2 cellular contexts compared by ENCODE assay signal in genomic region chr20:58659841-58660240, GRCh38.
TF ChIP-seq lines count a peak whose summit lies in the region.

No MANE protein-coding gene starts in this region.

TF ChIP-seq in GM23338, 12 proteins besides CTCF, POLR2A, EP300 and RAD21:
- no peak for TF ChIP-seq EZH2 (IDR thresholded peaks at IDR 0.05; ENCODE audit: low read depth, unreplicated experiment)
TF ChIP-seq in GM23338: peak in this region for 0.

TF ChIP-seq in HepG2, 621 proteins besides CTCF, POLR2A, EP300 and RAD21:
- TF ChIP-seq RFX3 (CRISPR knock-in tag; IDR thresholded peaks at IDR 0.05): 0 out of 2 replicates have a peak, but pooled peaks have one; percentile 35
- TF ChIP-seq SAFB2 (CRISPR knock-in tag; IDR thresholded peaks at IDR 0.05; ENCODE audit: borderline replicate concordance, low read depth): no peak
